ENCODE assay signal across 23 cellular contexts in the genomic region with DNA sequence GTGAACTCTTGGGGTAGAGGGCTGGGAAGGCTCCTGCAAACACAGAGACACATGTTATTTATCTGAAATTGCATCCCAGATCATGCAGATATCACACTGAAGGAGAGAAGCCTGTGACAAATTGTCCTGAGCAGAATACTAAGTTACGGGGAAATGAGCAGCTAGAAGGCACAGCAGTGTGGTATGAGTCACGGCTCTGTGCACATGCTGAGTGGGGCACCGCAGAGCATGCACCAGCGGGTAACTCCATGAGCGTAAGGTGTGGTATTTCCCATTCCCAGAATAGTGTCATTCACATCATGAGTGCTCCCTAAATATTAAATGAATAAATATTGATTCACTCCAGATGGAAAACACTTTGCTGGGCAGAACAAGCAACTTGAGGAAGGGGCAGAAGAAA. TPM values are rescaled to one million over a fixed set of nuclear protein-coding genes. Genes with fewer than 3 reads are reported as not detected.
DNase-seq lines count a peak whose midpoint lies in the region; ATAC-seq and TF ChIP-seq lines count a peak whose summit lies in the region.
"Had no signal": no experiment of that assay in that cellular context is flagged by ENCODE, and none has a peak within 500 bp of the region (broad histone marks: within the 10 kb centered on the region; RNA-seq: fewer than 3 reads in every experiment).

No MANE protein-coding gene starts in this region.

- no peak overlapping the region; the same call in 1 of the 2 replicates for H3K9ac ChIP-seq in OCI-LY1 (ENCODE audit: low read length)

- H3K4me1 ChIP-seq in OCI-LY1 (ENCODE audit: insufficient read depth, low read length, severe bottlenecking) (peaks cover 17% of the 10 kb centered on the region), ovary (ENCODE audit: insufficient read depth) (no peaks in the 10 kb centered on the region)
- H3K4me1 ChIP-seq: Caco-2, esophagus muscularis mucosa, left ventricle myocardium inferior, right atrium auricular region had no signal

- H3K27ac ChIP-seq in OCI-LY1 (ENCODE audit: low read depth, low read length, poor library complexity, severe bottlenecking), result peak overlapping the region; percentile 4
- H3K27ac ChIP-seq in ovary, result no peak overlapping the region
- H3K27ac ChIP-seq: esophagus muscularis mucosa, left ventricle myocardium inferior, right atrium auricular region, thoracic aorta had no signal

- H3K9me2 ChIP-seq in OCI-LY1 (ENCODE audit: low read depth, low read length), result no peaks in the 10 kb centered on the region

- peaks cover 2% of the 10 kb centered on the region in 2 donors for H3K9me3 Mint-ChIP-seq in stimulated activated naive B cell treated with anti-CD40 and anti-IgM and Interleukin-4, amounts not matched to agents 10 μg/mL and 1 μg/mL and 100 μg/mL, for 72 hours

- no peak for TF ChIP-seq POLR2A in ovary (IDR thresholded peaks at IDR 0.05)

- H3F3A ChIP-seq in OCI-LY1 (ENCODE audit: insufficient read depth, low read length), result no peaks in the 10 kb centered on the region

- H3K79me2 ChIP-seq in OCI-LY1 (ENCODE audit: insufficient read depth, low read length), result no peaks in the 10 kb centered on the region

- H3K27me3 ChIP-seq in OCI-LY1 (ENCODE audit: insufficient read depth, low read length), result no peaks in the 10 kb centered on the region
- H3K27me3 ChIP-seq in ovary, result no peaks in the 10 kb centered on the region
- H3K27me3 ChIP-seq: esophagus muscularis mucosa, right atrium auricular region had no signal

- no peak overlapping the region for H2AFZ ChIP-seq in OCI-LY1 (ENCODE audit: low read length)

- H3K4me1 Mint-ChIP-seq in stimulated activated naive B cell treated with anti-CD40 and anti-IgM and Interleukin-4, amounts not matched to agents 10 μg/mL and 1 μg/mL and 100 μg/mL, for 72 hours, result peaks cover 34 to 56% of the 10 kb centered on the region in 2 donors

- ATAC-seq in stimulated activated naive B cell treated with anti-CD40 and anti-IgM and Interleukin-4, amounts not matched to agents 10 μg/mL and 1 μg/mL and 100 μg/mL, for 72 hours (replicated peaks), result peak; percentile 93 to 98
- no peak for ATAC-seq in GM18873 (IDR thresholded peaks at IDR 0.05; ENCODE audit: low FRiP score, unreplicated experiment)
- ATAC-seq: activated CD8-positive, alpha-beta T cell treated with anti-CD3 and anti-CD28 coated beads for 36 hours had no signal

- peak overlapping the region; percentile 12; the same call in 1 of the 2 replicates for H3K4me2 ChIP-seq in OCI-LY1 (ENCODE audit: low read length)

- peaks cover 13% of the 10 kb centered on the region; the same call in 1 of the 2 replicates for H3K9me3 ChIP-seq in OCI-LY1 (ENCODE audit: low read length)
- H3K9me3 ChIP-seq in ovary, result no peaks in the 10 kb centered on the region
- H3K9me3 ChIP-seq: Caco-2 had no signal

- H4K20me1 ChIP-seq in OCI-LY1 (ENCODE audit: insufficient read depth, low read length), result no peaks in the 10 kb centered on the region

- intact Hi-C loops in ovary (cut with DNase I), result no loop called here

- 81 to 93% (median 85%) methylated on average over 5 of the region's 5 CpGs for WGBS in ovary, 3 donors

- TF ChIP-seq EP300 in ovary (IDR thresholded peaks at IDR 0.05), result no peak

- H3K27ac Mint-ChIP-seq in stimulated activated naive B cell treated with anti-CD40 and anti-IgM and Interleukin-4, amounts not matched to agents 10 μg/mL and 1 μg/mL and 100 μg/mL, for 72 hours, result peak overlapping the region; percentile 71
- H3K27ac Mint-ChIP-seq: activated CD8-positive, alpha-beta T cell treated with anti-CD3 and anti-CD28 coated beads for 36 hours had no signal

- H3K4me3 Mint-ChIP-seq in stimulated activated naive B cell treated with anti-CD40 and anti-IgM and Interleukin-4, amounts not matched to agents 10 μg/mL and 1 μg/mL and 100 μg/mL, for 72 hours, result peak overlapping the region in 1 of 2 donors; percentile 35
- H3K4me3 Mint-ChIP-seq: activated CD8-positive, alpha-beta T cell treated with anti-CD3 and anti-CD28 coated beads for 36 hours had no signal

- no peak for TF ChIP-seq CTCF in OCI-LY1 (IDR thresholded peaks at IDR 0.05; ENCODE audit: low read length)
- no peak for TF ChIP-seq CTCF in epithelial cell of proximal tubule (conservative IDR thresholded peaks at IDR 0.05; ENCODE audit: low read depth, low read length)
- TF ChIP-seq CTCF in ovary (IDR thresholded peaks at IDR 0.05), result no peak

- peaks cover 47 to 59% of the 10 kb centered on the region in 2 donors for H3K36me3 Mint-ChIP-seq in stimulated activated naive B cell treated with anti-CD40 and anti-IgM and Interleukin-4, amounts not matched to agents 10 μg/mL and 1 μg/mL and 100 μg/mL, for 72 hours

- no peak overlapping the region for H3K4me3 ChIP-seq in OCI-LY1 (ENCODE audit: low read depth, low read length, poor library complexity, severe bottlenecking)
- no peak overlapping the region for H3K4me3 ChIP-seq in epithelial cell of proximal tubule (ENCODE audit: low read depth, low read length)
- H3K4me3 ChIP-seq in ovary, result no peak overlapping the region
- H3K4me3 ChIP-seq: esophagus muscularis mucosa, left ventricle myocardium inferior, right atrium auricular region, thoracic aorta had no signal

- peak; percentile 13 for DNase-seq in ELR (ENCODE audit: low read depth)
- peak; percentile 46 for DNase-seq in epithelial cell of proximal tubule (ENCODE audit: low read depth)
- DNase-seq in stimulated activated naive B cell treated with anti-CD40 and anti-IgM and Interleukin-4, amounts not matched to agents 10 μg/mL and 1 μg/mL and 100 μg/mL, for 72 hours, result no peak
- no peak for DNase-seq in ovary
- DNase-seq in GM19238 (ENCODE audit: insufficient read length, low spot score), result no peak
- DNase-seq: activated CD8-positive, alpha-beta T cell treated with anti-CD3 and anti-CD28 coated beads for 36 hours; activated naive CD4-positive, alpha-beta T cell; activated T-cell treated with anti-CD3 and anti-CD28 coated beads, Interleukin-2, amount 50 U/mL, for 1 hour; amniotic stem cell; Caco-2; central memory CD4-positive, alpha-beta T cell; left ventricle myocardium inferior; NCI-H187; NCI-H446; occipital lobe; SHP77 had no signal

- H3K36me3 ChIP-seq in OCI-LY1 (ENCODE audit: insufficient read depth, low read length) (peaks cover 61% of the 10 kb centered on the region), ovary (no peaks in the 10 kb centered on the region)
- H3K36me3 ChIP-seq: esophagus muscularis mucosa, left ventricle myocardium inferior, right atrium auricular region, thoracic aorta had no signal

- no peaks in the 10 kb centered on the region for H3K27me3 Mint-ChIP-seq in stimulated activated naive B cell treated with anti-CD40 and anti-IgM and Interleukin-4, amounts not matched to agents 10 μg/mL and 1 μg/mL and 100 μg/mL, for 72 hours
- H3K27me3 Mint-ChIP-seq: activated CD8-positive, alpha-beta T cell treated with anti-CD3 and anti-CD28 coated beads for 36 hours had no signal

RNA-seq across cellular contexts. Expression of a gene that starts 21.3 kb away (rescaled TPM):
- not detected in 2 replicates for total RNA-seq in epithelial cell of proximal tubule
- total RNA-seq in ovary, result under 1 TPM in 1 of 7 donors, not detected in 6; 0.11 TPM
- polyA plus RNA-seq in ovary, result under 1 TPM in 1 of 2 donors, not detected in 1; 0.12 TPM
- total RNA-seq: activated CD8-positive, alpha-beta T cell treated with anti-CD3 and anti-CD28 coated beads for 36 hours; Caco-2; H1; left ventricle myocardium inferior; occipital lobe; right atrium auricular region; T-helper 1 cell treated with Interleukin-12 subunit alpha and Interleukin-12 subunit beta and Interleukin-4 antibody, amounts not matched to agents 30 ng/mL and 1 ng/mL, for 36 hours; thoracic aorta had no signal
- polyA plus RNA-seq: H1 had no signal

RNA-seq across cellular contexts. Expression of a gene that starts 21.7 kb away (rescaled TPM):
- total RNA-seq in epithelial cell of proximal tubule (not detected in 2 replicates), ovary (under 1 TPM in 1 of 7 donors, not detected in 6; 0.65 TPM)
- under 1 TPM in 1 of 2 donors, not detected in 1; 0.08 TPM for polyA plus RNA-seq in ovary
- total RNA-seq: Caco-2; H1; left ventricle myocardium inferior; T-helper 1 cell treated with Interleukin-12 subunit alpha and Interleukin-12 subunit beta and Interleukin-4 antibody, amounts not matched to agents 30 ng/mL and 1 ng/mL, for 36 hours had no signal
- polyA plus RNA-seq: H1 had no signal

RNA-seq across cellular contexts. Expression of a gene that starts 43.4 kb away (rescaled TPM):
- total RNA-seq in epithelial cell of proximal tubule (not detected in 2 replicates), ovary (under 1 TPM in 1 of 7 donors, not detected in 6; 0.10 TPM)
- polyA plus RNA-seq in ovary, result under 1 TPM in 1 of 2 donors, not detected in 1; 0.45 TPM
- total RNA-seq: activated CD8-positive, alpha-beta T cell treated with anti-CD3 and anti-CD28 coated beads for 36 hours; Caco-2; H1; T-helper 1 cell treated with Interleukin-12 subunit alpha and Interleukin-12 subunit beta and Interleukin-4 antibody, amounts not matched to agents 30 ng/mL and 1 ng/mL, for 36 hours had no signal
- polyA plus RNA-seq: H1 had no signal

Comparison
In these comparisons a context has a peak if more than half of its experiments do, and no peak if none do; other contexts are left out.
1. DNase-seq: peak in ELR (single experiment) and epithelial cell of proximal tubule (single experiment); none in stimulated activated naive B cell treated with anti-CD40 and anti-IgM and Interleukin-4, amounts not matched to agents 10 μg/mL and 1 μg/mL and 100 μg/mL, for 72 hours (single experiment), ovary (0 of 5) and GM19238 (single experiment).